ENCODE assay signal across 10 cellular contexts in genomic region chr10:99560277-99561126, GRCh38. TPM values are rescaled to one million over a fixed set of nuclear protein-coding genes. Genes with fewer than 3 reads are reported as not detected.
DNase-seq lines count a peak whose midpoint lies in the region; ATAC-seq, FAIRE-seq and TF ChIP-seq lines count a peak whose summit lies in the region.
"Had no signal": no experiment of that assay in that cellular context is flagged by ENCODE, and none has a peak within 500 bp of the region (broad histone marks: within the 10 kb centered on the region; RNA-seq: fewer than 3 reads in every experiment).

No MANE protein-coding gene starts in this region.

- RAD21 ChIA-PET in GM12878 (lab: Charles Lee; ENCODE audit: unreplicated experiment), result interaction anchor here (1.2 to 2.1 kb wide), 3 partner anchors 51 to 150 kb away, joined by 4 to 8 read pairs (median 7); no protein-coding TSS in a partner anchor

- no peak overlapping the region for H4K91ac ChIP-seq in IMR-90 (ENCODE audit: insufficient read depth, low read depth, low read length)

- H3K14ac ChIP-seq in IMR-90 (replicated peaks; ENCODE audit: low read depth, low read length), result no peak overlapping the region

- no peak for TF ChIP-seq EP300 in GM12878 (IDR thresholded peaks at IDR 0.05; ENCODE audit: borderline replicate concordance in 1 of 2, control insufficient read depth in 1 of 2, low read depth in 2 of 2, low read length in 2 of 2)

- no peak overlapping the region for H4K8ac ChIP-seq in IMR-90 (ENCODE audit: low read depth in 2 of 2, low read length in 2 of 2)

- no peak overlapping the region for H3K23ac ChIP-seq in IMR-90 (ENCODE audit: low read depth, low read length)

- no peaks in the 10 kb centered on the region for H3K9me1 ChIP-seq in IMR-90 (ENCODE audit: insufficient read depth, low read length)

- H3K4me3 ChIP-seq in IMR-90 (ENCODE audit: insufficient read depth, low read depth, low read length) (no peak overlapping the region), GM12878 (no peak overlapping the region)
- H3K4me3 ChIP-seq: BLaER1 had no signal

- TF ChIP-seq RAD21 in IMR-90 (IDR thresholded peaks at IDR 0.05; ENCODE audit: low read length) (peak; percentile 62), GM12878 (IDR thresholded peaks at IDR 0.05; ENCODE audit: insufficient read depth, low read depth, low read length) (peak; percentile 69)

- WGBS in IMR-90 (ENCODE audit: extremely low coverage in 2 of 2, insufficient read length in 1 of 2), 2 experiments, result 0% methylated on average over 1 of the region's 13 CpGs; no CpG with 5 or more reads in 1 of the 2 experiments
- 35% methylated on average over 13 of the region's 13 CpGs for WGBS in GM12878 (ENCODE audit: insufficient coverage, insufficient replicate concordance, low lambda C conversion rate, missing lambda C conversion rate)

- no peaks in the 10 kb centered on the region for H3K9me3 ChIP-seq in IMR-90 (ENCODE audit: control insufficient read depth, insufficient read depth, low read length)
- no peaks in the 10 kb centered on the region for H3K9me3 ChIP-seq in GM12878 (replicated peaks; ENCODE audit: control insufficient read depth, insufficient read depth, low read length)
- H3K9me3 ChIP-seq: BLaER1 had no signal

- BruUV-seq in IMR-90 (replicated peaks; lab: Mats Ljungman, UMichigan) (no TSS peak), GM12878 (replicated peaks; lab: Mats Ljungman, UMichigan) (no TSS peak)

- no peak overlapping the region for H3K4ac ChIP-seq in IMR-90 (ENCODE audit: low read depth, low read length)

- TF ChIP-seq POLR2A in IMR-90 (IDR thresholded peaks at IDR 0.05; ENCODE audit: low read depth, low read length) (no peak), GM12878 (IDR thresholded peaks at IDR 0.05; ENCODE audit: low read depth, low read length) (no peak)

- H4K20me1 ChIP-seq in IMR-90 (ENCODE audit: insufficient read depth, low read length) (no peaks in the 10 kb centered on the region), GM12878 (ENCODE audit: control insufficient read depth, insufficient read depth) (no peaks in the 10 kb centered on the region)
- H4K20me1 ChIP-seq: BLaER1 had no signal

- H3K27me3 ChIP-seq in IMR-90 (ENCODE audit: control insufficient read depth, insufficient read depth, low read length), result peaks cover 21% of the 10 kb centered on the region
- no peaks in the 10 kb centered on the region; a peak in 1 of 4 replicates for H3K27me3 ChIP-seq in GM12878 (replicated peaks in 1 of 2; ENCODE audit: control insufficient read depth in 2 of 2, insufficient read depth in 2 of 2, low read length in 1 of 2)
- H3K27me3 ChIP-seq: BLaER1 had no signal

- no peak overlapping the region for H2BK120ac ChIP-seq in IMR-90 (ENCODE audit: low read depth, low read length)

- H3K79me2 ChIP-seq in GM12878 (ENCODE audit: control insufficient read depth, insufficient read depth, low read length), result no peaks in the 10 kb centered on the region

- no peak overlapping the region for H3K18ac ChIP-seq in IMR-90 (ENCODE audit: low read depth, low read length)

- H2AK9ac ChIP-seq in IMR-90 (replicated peaks; ENCODE audit: low read depth, low read length, poor library complexity), result no peak overlapping the region

- POLR2A ChIA-PET in IMR-90 (lab: Charles Lee; ENCODE audit: unreplicated experiment) (no interaction called here), GM12878 (lab: Charles Lee) (no interaction called here)

- no peak overlapping the region for H2BK5ac ChIP-seq in IMR-90 (ENCODE audit: low read depth, low read length, poor library complexity, severe bottlenecking)

- H3K4me2 ChIP-seq in IMR-90 (ENCODE audit: low read depth, low read length) (no peak overlapping the region), GM12878 (ENCODE audit: control insufficient read depth, insufficient read depth) (no peak overlapping the region)
- H3K4me2 ChIP-seq: BLaER1 had no signal

- no peak overlapping the region for H2BK15ac ChIP-seq in IMR-90 (ENCODE audit: low read depth, low read length)

- ATAC-seq in IMR-90 (ENCODE audit: low read depth) (0 out of 2 replicates have a peak, but pooled peaks have one; percentile 35), GM12878 (no peak), left lobe of liver (peak; percentile 88), HG03521 (IDR thresholded peaks at IDR 0.05; ENCODE audit: unreplicated experiment) (no peak)

- peak; percentile 38 for DNase-seq in DMS153 treated with DMSO at 0.1 percent for 48 hours (lab: John Stamatoyannopoulos, UW; ENCODE audit: unreplicated experiment)
- no peak for DNase-seq in DMS153 (lab: John Stamatoyannopoulos, UW)
- DNase-seq in IMR-90, result peak; percentile 47
- peak; percentile 42 for DNase-seq in SK-N-DZ (ENCODE audit: low spot score)
- DNase-seq in GM12878 (ENCODE audit: low read depth, low spot score), result no peak
- peak; percentile 49 for DNase-seq in left lobe of liver (ENCODE audit: low spot score)
- peak; percentile 35 for DNase-seq in stromal cell of bone marrow (ENCODE audit: low read depth)

- H2BK20ac ChIP-seq in IMR-90 (ENCODE audit: low read depth, low read length), result no peak overlapping the region

- FAIRE-seq in GM12878 (lab: Jason Lieb, UNC), result peak; percentile 18

- no peak overlapping the region for H2AK5ac ChIP-seq in IMR-90 (ENCODE audit: low read depth, low read length)

- H2AFZ ChIP-seq in IMR-90 (replicated peaks; ENCODE audit: low read length, poor library complexity) (no peak overlapping the region), GM12878 (ENCODE audit: control insufficient read depth, low read depth, low read length) (no peak overlapping the region)

- H3K4me1 ChIP-seq in IMR-90 (ENCODE audit: control insufficient read depth, insufficient read depth, low read length) (no peaks in the 10 kb centered on the region), GM12878 (ENCODE audit: control insufficient read depth, insufficient read depth, low read length) (peaks cover 13% of the 10 kb centered on the region)
- H3K4me1 ChIP-seq: BLaER1 had no signal

- no peak overlapping the region for H3K56ac ChIP-seq in IMR-90 (ENCODE audit: extremely low read depth, insufficient read depth, low read length)

- no peak overlapping the region for H3K27ac ChIP-seq in IMR-90 (ENCODE audit: insufficient read depth, low read length)
- no peak overlapping the region for H3K27ac ChIP-seq in GM12878 (ENCODE audit: control insufficient read depth, insufficient read depth)
- H3K27ac ChIP-seq: BLaER1 had no signal

- CTCF ChIA-PET in IMR-90 (lab: Yijun Ruan, JAX) (interaction anchor here (0.6 to 1.4 kb wide), 5 partner anchors 9 to 129 kb away, joined by 3 to 5 read pairs (median 4); no protein-coding TSS in a partner anchor), GM12878 (lab: Yijun Ruan, JAX) (interaction anchor here (0.6 to 11.1 kb wide), 18 partner anchors 8 to 153 kb away, joined by 3 to 201 read pairs (median 5); partner anchors contain the start of gene ENTPD7)

- H3K79me1 ChIP-seq in IMR-90 (ENCODE audit: low read depth in 1 of 2, low read length in 2 of 2), result no peaks in the 10 kb centered on the region

- TF ChIP-seq CTCF in IMR-90 (conservative IDR thresholded peaks at IDR 0.05; ENCODE audit: low read depth, low read length) (peak; percentile 63), GM12878 (IDR thresholded peaks at IDR 0.05 in 2 of 3, conservative IDR thresholded peaks at IDR 0.05 in 1 of 3; ENCODE audit: control insufficient read depth in 2 of 3, extremely low read depth in 1 of 3, insufficient read depth in 1 of 3, low read depth in 3 of 3, low read length in 3 of 3) (peak; percentile 65 to 74 (median 67))

- SMC1A ChIA-PET in GM12878 (lab: Charles Lee; ENCODE audit: uncharacterized antibody, unreplicated experiment), result interaction anchor here (1.4 to 3.0 kb wide), 6 partner anchors 43 to 171 kb away, joined by 3 to 16 read pairs (median 7); no protein-coding TSS in a partner anchor

- intact Hi-C loops in IMR-90 (cut with micrococcal nuclease), result loop anchor here (1.0 kb wide), 2 partner anchors 52 to 151 kb away; no protein-coding TSS in a partner anchor
- intact Hi-C loops in GM12878 (cut with micrococcal nuclease; ENCODE audit: unreplicated experiment), result loop anchor here (1.0 to 2.0 kb wide), 2 partner anchors 52 to 168 kb away; no protein-coding TSS in a partner anchor

- H4K5ac ChIP-seq in IMR-90 (ENCODE audit: low read depth, low read length), result no peak overlapping the region

- no peak overlapping the region for H3K9ac ChIP-seq in IMR-90 (ENCODE audit: low read depth, low read length)
- H3K9ac ChIP-seq in GM12878 (ENCODE audit: control insufficient read depth, insufficient read depth, low read length), result no peak overlapping the region
- H3K9ac ChIP-seq: BLaER1 had no signal

- H3K36me3 ChIP-seq in IMR-90 (ENCODE audit: control insufficient read depth, insufficient read depth, low read length) (no peaks in the 10 kb centered on the region), GM12878 (ENCODE audit: control insufficient read depth in 2 of 2, insufficient read depth in 2 of 2, low read length in 1 of 2) (no peaks in the 10 kb centered on the region)
- H3K36me3 ChIP-seq: BLaER1 had no signal

- in situ Hi-C loops in IMR-90 (cut with MboI; ENCODE audit: low sequenced_read_pairs) (loop anchor here (10.0 kb wide), 1 partner anchor 154 kb away; no protein-coding TSS in a partner anchor), GM12878 (cut with MboI) (no loop called here)

- dilution Hi-C loops in IMR-90 (cut with HindIII; ENCODE audit: low sequenced_read_pairs, unreplicated experiment), result no loop called here

RNA-seq across cellular contexts. Expression of gene NKX2-3, which starts 27.8 kb away (rescaled TPM):
- total RNA-seq in IMR-90 (2012; rRNA removed), result not detected in 2 replicates
- polyA plus RNA-seq in IMR-90 (2012; rRNA removed), result not detected in 2 replicates
- not detected in 2 replicates for polyA plus RNA-seq in IMR-90 (2012; cell fraction: cytosol; rRNA removed)
- polyA plus RNA-seq in IMR-90 (2012; cell fraction: nucleus; rRNA removed; ENCODE audit: low replicate concordance), result not detected in 2 replicates
- not detected in 2 replicates for polyA plus RNA-seq in SK-N-DZ (2014; cell fraction: cytosol; rRNA removed)
- not detected in 2 replicates for polyA plus RNA-seq in SK-N-DZ (2014; cell fraction: nucleus; rRNA removed)
- total RNA-seq in GM12878 (2013; cell fraction: nucleolus; rRNA removed), result not detected in 2 replicates
- total RNA-seq in GM12878 (2014; rRNA removed), result not detected in 2 replicates
- not detected in 2 replicates for total RNA-seq in GM12878 (2014; rRNA removed; fragmentation: Illumina TruSeq; extraction: Trizol)
- total RNA-seq in GM12878 (2021), result not detected in 2 replicates
- not detected for polyA plus RNA-seq in GM12878 (2011; ENCODE audit: low read depth)
- polyA plus RNA-seq in GM12878 (2011; rRNA removed), result not detected in 2 replicates
- not detected in 2 replicates for polyA plus RNA-seq in GM12878 (2011; cell fraction: cytosol; rRNA removed)
- not detected in 2 replicates for polyA plus RNA-seq in GM12878 (2011; cell fraction: nucleus; rRNA removed)
- not detected in 2 replicates for polyA plus RNA-seq in GM12878 (2012)
- polyA plus RNA-seq in GM12878 (2014; fragmentation: Illumina TruSeq; extraction: Trizol), result not detected in 2 replicates
- polyA plus RNA-seq in GM12878 (2014; fragmentation: Nextera tagmentation; extraction: Ambion mirVana), result not detected
- polyA plus RNA-seq in GM12878 (2014; rRNA removed), result not detected in 2 replicates
- polyA plus RNA-seq in GM12878 (2016; fragmentation: Nextera tagmentation; extraction: Ambion mirVana), result not detected
- polyA minus RNA-seq in GM12878 (2011; rRNA and poly(A)+ RNA removed), result not detected in 2 replicates
- not detected in 2 replicates for polyA minus RNA-seq in GM12878 (2011; cell fraction: cytosol; rRNA and poly(A)+ RNA removed)
- not detected in 2 replicates for polyA minus RNA-seq in GM12878 (2011; cell fraction: nucleus; rRNA and poly(A)+ RNA removed)
- 0.08 TPM for total RNA-seq in left lobe of liver
- total RNA-seq: activated naive CD4-positive, alpha-beta T cell treated with anti-CD3 and anti-CD28 coated beads, Interleukin-2, amount 50 U/mL, for 72 hours had no signal

RNA-seq across cellular contexts. Expression of gene SLC25A28, which starts 59.7 kb away (rescaled TPM):
- total RNA-seq in IMR-90 (2012; rRNA removed) (9.2 and 13.1 TPM in 2 replicates), GM12878 (2014; rRNA removed) (15.6 and 16.0 TPM in 2 replicates), GM12878 (2014; rRNA removed; fragmentation: Illumina TruSeq; extraction: Trizol) (27.0 and 27.5 TPM in 2 replicates), GM12878 (2021) (28.8 and 31.8 TPM in 2 replicates), left lobe of liver (22.4 TPM)
- polyA plus RNA-seq in IMR-90 (2012; rRNA removed) (26.3 and 29.8 TPM in 2 replicates), GM12878 (2011; rRNA removed) (29.3 and 40.0 TPM in 2 replicates), GM12878 (2014; fragmentation: Illumina TruSeq; extraction: Trizol) (47.8 and 49.6 TPM in 2 replicates), GM12878 (2014; fragmentation: Nextera tagmentation; extraction: Ambion mirVana) (10 to 100 TPM; 20.2 to 22.8 TPM), GM12878 (2014; rRNA removed) (43.2 and 45.8 TPM in 2 replicates), GM12878 (2016; fragmentation: Nextera tagmentation; extraction: Ambion mirVana) (10 to 100 TPM in 1 of 2 experiments, 1 to 10 TPM in 1; 7.5 to 10.8 TPM)
- 15.0 and 20.2 TPM in 2 replicates for polyA plus RNA-seq in IMR-90 (2012; cell fraction: cytosol; rRNA removed)
- polyA plus RNA-seq in IMR-90 (2012; cell fraction: nucleus; rRNA removed; ENCODE audit: low replicate concordance), result 122 and 161 TPM in 2 replicates
- 23.9 and 31.7 TPM in 2 replicates for polyA plus RNA-seq in SK-N-DZ (2014; cell fraction: cytosol; rRNA removed)
- polyA plus RNA-seq in SK-N-DZ (2014; cell fraction: nucleus; rRNA removed), result 90.3 and 105 TPM in 2 replicates
- 30.6 and 30.9 TPM in 2 replicates for total RNA-seq in GM12878 (2013; cell fraction: nucleolus; rRNA removed)
- 25.4 TPM for polyA plus RNA-seq in GM12878 (2011; ENCODE audit: low read depth)
- polyA plus RNA-seq in GM12878 (2011; cell fraction: cytosol; rRNA removed), result 31.6 and 38.4 TPM in 2 replicates
- 94.0 and 118 TPM in 2 replicates for polyA plus RNA-seq in GM12878 (2011; cell fraction: nucleus; rRNA removed)
- polyA plus RNA-seq in GM12878 (2012), result 33.1 and 36.0 TPM in 2 replicates
- polyA minus RNA-seq in GM12878 (2011; rRNA and poly(A)+ RNA removed), result 23.0 and 33.1 TPM in 2 replicates
- polyA minus RNA-seq in GM12878 (2011; cell fraction: cytosol; rRNA and poly(A)+ RNA removed), result 9.9 and 11.9 TPM in 2 replicates
- 20.2 and 31.0 TPM in 2 replicates for polyA minus RNA-seq in GM12878 (2011; cell fraction: nucleus; rRNA and poly(A)+ RNA removed)

Comparison
In these comparisons a context has a peak if more than half of its experiments do, and no peak if none do; other contexts are left out.
1. DNase-seq: peak in DMS153 treated with DMSO at 0.1 percent for 48 hours (single experiment), IMR-90 (single experiment), SK-N-DZ (single experiment), left lobe of liver (single experiment) and stromal cell of bone marrow (single experiment); none in DMS153 (single experiment) and GM12878 (single experiment).
2. ATAC-seq: peak in IMR-90 (single experiment) and left lobe of liver (single experiment); none in GM12878 (single experiment) and HG03521 (single experiment).